Comparison of ENCODE assay signal across 16 cellular contexts in genomic region chr9:69427286-69427685, GRCh38.
DNase-seq lines count a peak whose midpoint lies in the region; ATAC-seq lines count a peak whose summit lies in the region.
"Had no signal": no experiment of that assay in that cellular context is flagged by ENCODE, and none has a peak within 500 bp of the region (broad histone marks: within the 10 kb centered on the region; RNA-seq: fewer than 3 reads in every experiment).

No MANE protein-coding gene starts in this region.

- DNase-seq in COLO829 (ENCODE audit: low spot score) (peak; percentile 95), foreskin melanocyte (peak; percentile 93), midbrain (lab: John Stamatoyannopoulos, UW) (peak; percentile 23), NCI-H2196 treated with DMSO at 0.1 percent for 48 hours (lab: John Stamatoyannopoulos, UW; ENCODE audit: unreplicated experiment) (no peak), MV-4-11 (lab: John Stamatoyannopoulos, UW) (no peak), HT-29 (ENCODE audit: low spot score) (no peak)
- peak; percentile 11 for DNase-seq in stimulated activated CD8-positive, alpha-beta memory T cell treated with anti-CD3 and anti-CD28 coated beads, Interleukin-4, amount 100 ng/mL, for 48 hours
- DNase-seq: Calu3; CD4-positive, alpha-beta memory T cell; GF-D8; KG1; NCI-H1694 treated with DMSO at 0.1 percent for 48 hours; NCI-H226; NCI-H524 treated with DMSO at 0.1 percent for 48 hours; PC-3 had no signal

- ATAC-seq in GM18870 (IDR thresholded peaks at IDR 0.05; ENCODE audit: unreplicated experiment) = no peak
- ATAC-seq: PC-3 had no signal

Comparison
In these comparisons a context has a peak if more than half of its experiments do, and no peak if none do; other contexts are left out.
1. DNase-seq: peak in COLO829 (single experiment), foreskin melanocyte (single experiment), midbrain (single experiment) and stimulated activated CD8-positive, alpha-beta memory T cell treated with anti-CD3 and anti-CD28 coated beads, Interleukin-4, amount 100 ng/mL, for 48 hours (single experiment); none in NCI-H2196 treated with DMSO at 0.1 percent for 48 hours (single experiment), MV-4-11 (single experiment) and HT-29 (single experiment).